In genomic region chr7:159001811-159002210, GRCh38 we compare ENCODE assay signal across 27 cellular contexts.
"Had no signal": no experiment of that assay in that cellular context is flagged by ENCODE, and none has a peak within 500 bp of the region (broad histone marks: within the 10 kb centered on the region; RNA-seq: fewer than 3 reads in every experiment).

No MANE protein-coding gene starts in this region.

- H3K27ac ChIP-seq: neural progenitor cell, ovary, parathyroid adenoma, psoas muscle, right lobe of liver, sigmoid colon, stomach, thoracic aorta, thyroid gland, tibial nerve, vagina had no signal

- H3K27me3 ChIP-seq: ovary, right lobe of liver, thyroid gland, vagina had no signal

- H3K9me3 ChIP-seq: ovary, psoas muscle, right lobe of liver, sigmoid colon, stomach, thoracic aorta, thyroid gland, vagina had no signal

- ATAC-seq: natural killer cell; psoas muscle; right cardiac atrium; right lobe of liver; stimulated activated effector memory CD8-positive, alpha-beta T cell treated with anti-CD3 and anti-CD28 coated beads, Interleukin-12 subunit alpha, Interleukin-12 subunit beta, amount 100 ng/mL, for 72 hours; stimulated activated naive B cell treated with anti-CD40 and anti-IgM and Interleukin-4, amounts not matched to agents 10 μg/mL and 1 μg/mL and 100 μg/mL, for 72 hours had no signal

- DNase-seq: natural killer cell; occipital lobe; ovary; posterior cingulate gyrus; psoas muscle; right lobe of liver; sigmoid colon; small intestine; stimulated activated CD4-positive, alpha-beta T cell treated with anti-CD3 and anti-CD28 coated beads, Interleukin-15, amount 100 ng/mL, for 24 hours; stimulated activated CD4-positive, alpha-beta T cell treated with anti-CD3 and anti-CD28 coated beads, Interleukin-2, amount 100 ng/mL, for 24 hours; stimulated activated CD4-positive, alpha-beta T cell treated with anti-CD3 and anti-CD28 coated beads, Interleukin-2, amount 100 ng/mL, for 48 hours; stimulated activated CD4-positive, alpha-beta T cell treated with anti-CD3 and anti-CD28 coated beads, Interleukin-4, amount 100 ng/mL, for 24 hours; stimulated activated naive B cell treated with anti-CD40 and anti-IgM and Interleukin-4, amounts not matched to agents 10 μg/mL and 1 μg/mL and 100 μg/mL, for 72 hours; stimulated activated naive CD4-positive, alpha-beta T cell treated with Interleukin-2 at 50 U/mL for 16 hours; stomach; thyroid gland had no signal

- H3K4me2 ChIP-seq: neural progenitor cell had no signal

- H3K79me2 ChIP-seq: parathyroid adenoma had no signal

- H3K9me3 Mint-ChIP-seq: natural killer cell; stimulated activated effector memory CD8-positive, alpha-beta T cell treated with anti-CD3 and anti-CD28 coated beads, Interleukin-12 subunit alpha, Interleukin-12 subunit beta, amount 100 ng/mL, for 72 hours; stimulated activated naive CD8-positive, alpha-beta T cell treated with anti-CD3 and anti-CD28 coated beads, Interleukin-15, Interleukin-2, amounts not matched to agents 100 ng/mL and 50 ng/mL, for 24 hours; type B pancreatic cell had no signal

- H3K27ac Mint-ChIP-seq: natural killer cell; nephron; neural progenitor cell; progenitor cell of endocrine pancreas; stimulated activated effector memory CD8-positive, alpha-beta T cell treated with anti-CD3 and anti-CD28 coated beads, Interleukin-12 subunit alpha, Interleukin-12 subunit beta, amount 100 ng/mL, for 72 hours; stimulated activated naive B cell treated with anti-CD40 and anti-IgM and Interleukin-4, amounts not matched to agents 10 μg/mL and 1 μg/mL and 100 μg/mL, for 72 hours; stimulated activated naive CD8-positive, alpha-beta T cell treated with anti-CD3 and anti-CD28 coated beads, Interleukin-15, Interleukin-2, amounts not matched to agents 100 ng/mL and 50 ng/mL, for 24 hours; type B pancreatic cell had no signal

- H3K4me1 Mint-ChIP-seq: natural killer cell; neural progenitor cell; stimulated activated naive B cell treated with anti-CD40 and anti-IgM and Interleukin-4, amounts not matched to agents 10 μg/mL and 1 μg/mL and 100 μg/mL, for 72 hours had no signal

- H3K4me1 ChIP-seq: neural progenitor cell, parathyroid adenoma, psoas muscle, right lobe of liver, thyroid gland, vagina had no signal

- H2AFZ ChIP-seq: neural progenitor cell, parathyroid adenoma had no signal

- H3K9ac ChIP-seq: neural progenitor cell, parathyroid adenoma had no signal

- H3K36me3 ChIP-seq: neural progenitor cell, ovary, right lobe of liver, sigmoid colon, stomach, thoracic aorta, thyroid gland, tibial nerve, vagina had no signal

- H3K36me3 Mint-ChIP-seq: natural killer cell; stimulated activated effector memory CD8-positive, alpha-beta T cell treated with anti-CD3 and anti-CD28 coated beads, Interleukin-12 subunit alpha, Interleukin-12 subunit beta, amount 100 ng/mL, for 72 hours; stimulated activated naive B cell treated with anti-CD40 and anti-IgM and Interleukin-4, amounts not matched to agents 10 μg/mL and 1 μg/mL and 100 μg/mL, for 72 hours; type B pancreatic cell had no signal

- H3K4me3 ChIP-seq: neural progenitor cell, ovary, psoas muscle, right lobe of liver, sigmoid colon, stomach, thoracic aorta, thyroid gland, tibial nerve, vagina had no signal

- H3K4me3 Mint-ChIP-seq: natural killer cell; nephron; neural progenitor cell; stimulated activated effector memory CD8-positive, alpha-beta T cell treated with anti-CD3 and anti-CD28 coated beads, Interleukin-12 subunit alpha, Interleukin-12 subunit beta, amount 100 ng/mL, for 72 hours; stimulated activated naive B cell treated with anti-CD40 and anti-IgM and Interleukin-4, amounts not matched to agents 10 μg/mL and 1 μg/mL and 100 μg/mL, for 72 hours; stimulated activated naive CD8-positive, alpha-beta T cell treated with anti-CD3 and anti-CD28 coated beads, Interleukin-15, Interleukin-2, amounts not matched to agents 100 ng/mL and 50 ng/mL, for 24 hours; type B pancreatic cell had no signal
